In genomic region chr4:42149004-42149403, GRCh38 we compare ENCODE assay signal across 22 cellular contexts. TPM values are rescaled to one million over a fixed set of nuclear protein-coding genes. Genes with fewer than 3 reads are reported as not detected.
DNase-seq lines count a peak whose midpoint lies in the region; ATAC-seq and TF ChIP-seq lines count a peak whose summit lies in the region.
"Had no signal": no experiment of that assay in that cellular context is flagged by ENCODE, and none has a peak within 500 bp of the region (broad histone marks: within the 10 kb centered on the region; RNA-seq: fewer than 3 reads in every experiment).

No MANE protein-coding gene starts in this region.

- H3K36me3 ChIP-seq in BE2C (peaks cover 9% of the 10 kb centered on the region), sigmoid colon (no peaks in the 10 kb centered on the region), SJCRH30 (no peaks in the 10 kb centered on the region), osteoblast (ENCODE audit: insufficient read depth, low read length) (no peaks in the 10 kb centered on the region)

- H3K9me3 ChIP-seq in BE2C (no peaks in the 10 kb centered on the region), sigmoid colon (no peaks in the 10 kb centered on the region), SJCRH30 (replicated peaks) (no peaks in the 10 kb centered on the region), osteoblast (ENCODE audit: low read depth, low read length) (no peaks in the 10 kb centered on the region)

- H3K27ac ChIP-seq in sigmoid colon (no peak overlapping the region), SJCRH30 (no peak overlapping the region), osteoblast (ENCODE audit: low read depth, low read length) (no peak overlapping the region)
- H3K27ac ChIP-seq: dorsolateral prefrontal cortex had no signal

- H3K4me2 ChIP-seq in osteoblast (ENCODE audit: insufficient read depth, low read length): no peak overlapping the region

- TF ChIP-seq CTCF in BE2C (IDR thresholded peaks at IDR 0.05; ENCODE audit: low read depth, low read length) (no peak), sigmoid colon (IDR thresholded peaks at IDR 0.05) (no peak), osteoblast (IDR thresholded peaks at IDR 0.05; ENCODE audit: extremely low read depth, low read depth, low read length) (no peak)

- no peak for TF ChIP-seq POLR2A in sigmoid colon (IDR thresholded peaks at IDR 0.05)

- peak; percentile 23 for ATAC-seq in GM18867 (IDR thresholded peaks at IDR 0.05; ENCODE audit: unreplicated experiment)
- ATAC-seq: natural killer cell had no signal

- no peaks in the 10 kb centered on the region for H3K79me2 ChIP-seq in osteoblast (ENCODE audit: insufficient read depth, low read length)

- H2AFZ ChIP-seq in osteoblast (ENCODE audit: low read length): no peak overlapping the region

- no peak for TF ChIP-seq EP300 in sigmoid colon (IDR thresholded peaks at IDR 0.05)

- H3K4me1 ChIP-seq in BE2C: peaks cover 5% of the 10 kb centered on the region
- H3K4me1 ChIP-seq in sigmoid colon: peaks cover 0 to 25% (median 20%) of the 10 kb centered on the region in 4 donors
- H3K4me1 ChIP-seq in SJCRH30: no peaks in the 10 kb centered on the region
- no peaks in the 10 kb centered on the region for H3K4me1 ChIP-seq in osteoblast (ENCODE audit: insufficient read depth, low read length)

- no peaks in the 10 kb centered on the region for H3K27me3 ChIP-seq in BE2C
- H3K27me3 ChIP-seq in sigmoid colon: peaks cover 23 to 54% (median 33%) of the 10 kb centered on the region in 3 donors
- no peaks in the 10 kb centered on the region; the same call in 1 of the 2 replicates for H3K27me3 ChIP-seq in SJCRH30
- peaks cover 52% of the 10 kb centered on the region for H3K27me3 ChIP-seq in osteoblast (ENCODE audit: insufficient read depth, low read length)

- 63 to 76% methylated on average over 7 of the region's 7 CpGs for WGBS in sigmoid colon, 2 donors

- CTCF ChIA-PET in HEK293T (lab: Yijun Ruan, JAX): no interaction called here

- POLR2A ChIA-PET in HEK293T (lab: Yijun Ruan, JAX): no interaction called here

- no peaks in the 10 kb centered on the region for H4K20me1 ChIP-seq in osteoblast (ENCODE audit: insufficient read depth, low read length)

- intact Hi-C loops in sigmoid colon (cut with DNase I): no loop called here

- H3K4me3 ChIP-seq in BE2C (ENCODE audit: low read depth, low read length): peak overlapping the region; percentile 79
- no peak overlapping the region for H3K4me3 ChIP-seq in sigmoid colon
- H3K4me3 ChIP-seq in SJCRH30: no peak overlapping the region
- no peak overlapping the region for H3K4me3 ChIP-seq in osteoblast (ENCODE audit: insufficient read depth, low read length)

- peak; percentile 52 for DNase-seq in BE2C
- DNase-seq in HEK293T (ENCODE audit: extremely low spot score): peak; percentile 12
- peak; percentile 7 for DNase-seq in NCI-H524 treated with DMSO at 0.1 percent for 48 hours (lab: John Stamatoyannopoulos, UW)
- no peak for DNase-seq in SW 1271 (lab: John Stamatoyannopoulos, UW)
- DNase-seq in sigmoid colon: no peak
- no peak for DNase-seq in SJCRH30
- no peak for DNase-seq in osteoblast (ENCODE audit: insufficient read length, low spot score, missing footprints)
- DNase-seq: activated effector memory CD4-positive, alpha-beta T cell treated with Interleukin-2 at 50 U/mL for 16 hours; CD4-positive, alpha-beta T cell; DMS79; dorsolateral prefrontal cortex; erythroblast; natural killer cell; NCI-H187; NCI-H345; OCI-M1; SHP77 treated with DMSO at 0.1 percent for 48 hours; stimulated activated CD4-positive, alpha-beta T cell treated with anti-CD3 and anti-CD28 coated beads, Interleukin-1b, Interleukin-23, amount 100 ng/mL, for 48 hours; trophoblast cell had no signal

TF ChIP-seq in HEK293T, 16 proteins besides CTCF, POLR2A, EP300 and RAD21:
- TF ChIP-seq NFRKB (IDR thresholded peaks at IDR 0.05): no peak
- no peak for TF ChIP-seq BHLHE40 (IDR thresholded peaks at IDR 0.05; ENCODE audit: borderline replicate concordance)
- no peak for TF ChIP-seq PKNOX1 (IDR thresholded peaks at IDR 0.05)
- no peak for TF ChIP-seq SP1 (IDR thresholded peaks at IDR 0.05)
- no peak for TF ChIP-seq CTBP1 (IDR thresholded peaks at IDR 0.05; ENCODE audit: borderline replicate concordance)
- TF ChIP-seq ARNT (IDR thresholded peaks at IDR 0.05): no peak
- TF ChIP-seq ELF4 (IDR thresholded peaks at IDR 0.05): no peak

RNA-seq across cellular contexts. Expression of gene BEND4, which starts 3.5 kb away (rescaled TPM):
- 2.3 TPM for polyA plus RNA-seq in BE2C (2012; ENCODE audit: insufficient read depth, insufficient read length, low read depth)
- total RNA-seq in sigmoid colon (1 to 10 TPM in 1 of 4 donors, under 1 TPM in 2, not detected in 1; 0.16 to 1.2 (median 0.36) TPM), osteoblast (not detected in 2 replicates)
- polyA plus RNA-seq in sigmoid colon: under 1 TPM in 1 of 3 donors, not detected in 2; 0.67 TPM
- total RNA-seq in SJCRH30 (2014; rRNA removed; shearing (Covaris generic)): 0.13 and 0.18 TPM in 2 replicates
- total RNA-seq: H4, mesenteric fat pad had no signal

Comparison
In these comparisons a context has a peak if more than half of its experiments do, and no peak if none do; other contexts are left out.
1. DNase-seq: peak in BE2C (single experiment), HEK293T (single experiment) and NCI-H524 treated with DMSO at 0.1 percent for 48 hours (single experiment); none in SW 1271 (0 of 2), sigmoid colon (single experiment), SJCRH30 (0 of 2) and osteoblast (single experiment).